In genomic region chr10:69901623-69902505, GRCh38 we compare ENCODE assay signal across 8 cellular contexts.
DNase-seq lines count a peak whose midpoint lies in the region; ATAC-seq and TF ChIP-seq lines count a peak whose summit lies in the region.

No MANE protein-coding gene starts in this region.

- peak; percentile 98 for ATAC-seq in SK-N-SH treated with all-trans-retinoic acid at 6 μM for 48 hours
- no peak for ATAC-seq in HG03135 (IDR thresholded peaks at IDR 0.05; ENCODE audit: unreplicated experiment)

- H3K36me3 ChIP-seq in HAP-1 (replicated peaks) (no peaks in the 10 kb centered on the region), parathyroid adenoma (ENCODE audit: control insufficient read depth, insufficient read depth, low read length) (no peaks in the 10 kb centered on the region)

- peak; percentile 26 for DNase-seq in DMS153 (lab: John Stamatoyannopoulos, UW)
- DNase-seq in HAP-1 (ENCODE audit: low spot score in 2 of 2): peak; percentile 50 to 78
- DNase-seq in fibroblast of pulmonary artery (ENCODE audit: low read depth): peak; percentile 62
- no peak for DNase-seq in NCI-H187 treated with DMSO at 0.1 percent for 48 hours (lab: John Stamatoyannopoulos, UW)
- DNase-seq in central memory CD4-positive, alpha-beta T cell: no peak

- H3K9ac ChIP-seq in parathyroid adenoma: no peak overlapping the region

- H3K4me2 ChIP-seq in parathyroid adenoma (ENCODE audit: low read length): no peak overlapping the region

- TF ChIP-seq CTCF in fibroblast of pulmonary artery (IDR thresholded peaks at IDR 0.05; ENCODE audit: low read length, missing control alignments): peak; percentile 73
- peak; percentile 63 for TF ChIP-seq CTCF in parathyroid adenoma (IDR thresholded peaks at IDR 0.05)

- in situ Hi-C loops in HAP-1 (cut with MboI; ENCODE audit: low sequenced_read_pairs): no loop called here

- peak overlapping the region; percentile 56 for H2AFZ ChIP-seq in parathyroid adenoma

- no peaks in the 10 kb centered on the region for H3K79me2 ChIP-seq in parathyroid adenoma

- H3K4me1 ChIP-seq in HAP-1 (no peaks in the 10 kb centered on the region), parathyroid adenoma (peaks cover 6% of the 10 kb centered on the region)

- H3K4me3 ChIP-seq in HAP-1 (no peak overlapping the region), fibroblast of pulmonary artery (replicated peaks; ENCODE audit: low read depth, low read length) (no peak overlapping the region), parathyroid adenoma (ENCODE audit: low read depth, low read length) (no peak overlapping the region)

- no peak overlapping the region for H3K27ac ChIP-seq in parathyroid adenoma

- H3K9me3 ChIP-seq in HAP-1 (no peaks in the 10 kb centered on the region), parathyroid adenoma (ENCODE audit: control insufficient read depth, low read length) (no peaks in the 10 kb centered on the region)

- H3K27me3 ChIP-seq in HAP-1 (ENCODE audit: low read depth) (no peaks in the 10 kb centered on the region), parathyroid adenoma (ENCODE audit: control insufficient read depth, insufficient read depth, low read length) (no peaks in the 10 kb centered on the region)

TF ChIP-seq in SK-N-SH treated with all-trans-retinoic acid at 6 μM for 48 hours, 23 proteins besides CTCF, POLR2A, EP300 and RAD21:
- TF ChIP-seq TCF4 (CRISPR knock-in tag; IDR thresholded peaks at IDR 0.05; ENCODE audit: borderline replicate concordance) (no peak), RARB (CRISPR knock-in tag; IDR thresholded peaks at IDR 0.05) (no peak), CSDC2 (CRISPR knock-in tag; IDR thresholded peaks at IDR 0.05) (no peak), PPARA (CRISPR knock-in tag; IDR thresholded peaks at IDR 0.05; ENCODE audit: borderline replicate concordance) (no peak), ZNF8 (CRISPR knock-in tag; IDR thresholded peaks at IDR 0.05) (no peak), BACH2 (CRISPR knock-in tag; IDR thresholded peaks at IDR 0.05; ENCODE audit: borderline replicate concordance) (no peak), TOX (CRISPR knock-in tag; IDR thresholded peaks at IDR 0.05; ENCODE audit: borderline replicate concordance) (no peak), CREB5 (CRISPR knock-in tag; IDR thresholded peaks at IDR 0.05; ENCODE audit: low read depth) (no peak), ZC3H10 (CRISPR knock-in tag; IDR thresholded peaks at IDR 0.05) (no peak), GLIS3 (CRISPR knock-in tag; IDR thresholded peaks at IDR 0.05) (no peak), ESRRG (CRISPR knock-in tag; IDR thresholded peaks at IDR 0.05) (no peak)
- TF ChIP-seq, protein P1, sequence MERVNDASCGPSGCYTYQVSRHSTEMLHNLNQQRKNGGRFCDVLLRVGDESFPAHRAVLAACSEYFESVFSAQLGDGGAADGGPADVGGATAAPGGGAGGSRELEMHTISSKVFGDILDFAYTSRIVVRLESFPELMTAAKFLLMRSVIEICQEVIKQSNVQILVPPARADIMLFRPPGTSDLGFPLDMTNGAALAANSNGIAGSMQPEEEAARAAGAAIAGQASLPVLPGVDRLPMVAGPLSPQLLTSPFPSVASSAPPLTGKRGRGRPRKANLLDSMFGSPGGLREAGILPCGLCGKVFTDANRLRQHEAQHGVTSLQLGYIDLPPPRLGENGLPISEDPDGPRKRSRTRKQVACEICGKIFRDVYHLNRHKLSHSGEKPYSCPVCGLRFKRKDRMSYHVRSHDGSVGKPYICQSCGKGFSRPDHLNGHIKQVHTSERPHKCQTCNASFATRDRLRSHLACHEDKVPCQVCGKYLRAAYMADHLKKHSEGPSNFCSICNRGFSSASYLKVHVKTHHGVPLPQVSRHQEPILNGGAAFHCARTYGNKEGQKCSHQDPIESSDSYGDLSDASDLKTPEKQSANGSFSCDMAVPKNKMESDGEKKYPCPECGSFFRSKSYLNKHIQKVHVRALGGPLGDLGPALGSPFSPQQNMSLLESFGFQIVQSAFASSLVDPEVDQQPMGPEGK (CRISPR knock-in tag; IDR thresholded peaks at IDR 0.05; ENCODE audit: borderline replicate concordance): no peak
- TF ChIP-seq, protein P2, sequence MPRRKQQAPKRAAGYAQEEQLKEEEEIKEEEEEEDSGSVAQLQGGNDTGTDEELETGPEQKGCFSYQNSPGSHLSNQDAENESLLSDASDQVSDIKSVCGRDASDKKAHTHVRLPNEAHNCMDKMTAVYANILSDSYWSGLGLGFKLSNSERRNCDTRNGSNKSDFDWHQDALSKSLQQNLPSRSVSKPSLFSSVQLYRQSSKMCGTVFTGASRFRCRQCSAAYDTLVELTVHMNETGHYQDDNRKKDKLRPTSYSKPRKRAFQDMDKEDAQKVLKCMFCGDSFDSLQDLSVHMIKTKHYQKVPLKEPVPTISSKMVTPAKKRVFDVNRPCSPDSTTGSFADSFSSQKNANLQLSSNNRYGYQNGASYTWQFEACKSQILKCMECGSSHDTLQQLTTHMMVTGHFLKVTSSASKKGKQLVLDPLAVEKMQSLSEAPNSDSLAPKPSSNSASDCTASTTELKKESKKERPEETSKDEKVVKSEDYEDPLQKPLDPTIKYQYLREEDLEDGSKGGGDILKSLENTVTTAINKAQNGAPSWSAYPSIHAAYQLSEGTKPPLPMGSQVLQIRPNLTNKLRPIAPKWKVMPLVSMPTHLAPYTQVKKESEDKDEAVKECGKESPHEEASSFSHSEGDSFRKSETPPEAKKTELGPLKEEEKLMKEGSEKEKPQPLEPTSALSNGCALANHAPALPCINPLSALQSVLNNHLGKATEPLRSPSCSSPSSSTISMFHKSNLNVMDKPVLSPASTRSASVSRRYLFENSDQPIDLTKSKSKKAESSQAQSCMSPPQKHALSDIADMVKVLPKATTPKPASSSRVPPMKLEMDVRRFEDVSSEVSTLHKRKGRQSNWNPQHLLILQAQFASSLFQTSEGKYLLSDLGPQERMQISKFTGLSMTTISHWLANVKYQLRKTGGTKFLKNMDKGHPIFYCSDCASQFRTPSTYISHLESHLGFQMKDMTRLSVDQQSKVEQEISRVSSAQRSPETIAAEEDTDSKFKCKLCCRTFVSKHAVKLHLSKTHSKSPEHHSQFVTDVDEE (CRISPR knock-in tag; IDR thresholded peaks at IDR 0.05): no peak
- TF ChIP-seq, protein P3, sequence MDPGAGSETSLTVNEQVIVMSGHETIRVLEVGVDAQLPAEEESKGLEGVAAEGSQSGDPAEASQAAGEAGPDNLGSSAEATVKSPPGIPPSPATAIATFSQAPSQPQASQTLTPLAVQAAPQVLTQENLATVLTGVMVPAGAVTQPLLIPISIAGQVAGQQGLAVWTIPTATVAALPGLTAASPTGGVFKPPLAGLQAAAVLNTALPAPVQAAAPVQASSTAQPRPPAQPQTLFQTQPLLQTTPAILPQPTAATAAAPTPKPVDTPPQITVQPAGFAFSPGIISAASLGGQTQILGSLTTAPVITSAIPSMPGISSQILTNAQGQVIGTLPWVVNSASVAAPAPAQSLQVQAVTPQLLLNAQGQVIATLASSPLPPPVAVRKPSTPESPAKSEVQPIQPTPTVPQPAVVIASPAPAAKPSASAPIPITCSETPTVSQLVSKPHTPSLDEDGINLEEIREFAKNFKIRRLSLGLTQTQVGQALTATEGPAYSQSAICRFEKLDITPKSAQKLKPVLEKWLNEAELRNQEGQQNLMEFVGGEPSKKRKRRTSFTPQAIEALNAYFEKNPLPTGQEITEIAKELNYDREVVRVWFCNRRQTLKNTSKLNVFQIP (CRISPR knock-in tag; IDR thresholded peaks at IDR 0.05; ENCODE audit: borderline replicate concordance, low read depth): no peak

Comparison
In these comparisons a context has a peak if more than half of its experiments do, and no peak if none do; other contexts are left out.
1. DNase-seq: peak in DMS153 (single experiment), HAP-1 (2 of 2) and fibroblast of pulmonary artery (single experiment); none in NCI-H187 treated with DMSO at 0.1 percent for 48 hours (single experiment) and central memory CD4-positive, alpha-beta T cell (single experiment).